20 cellular contexts compared by ENCODE assay signal in the genomic region with DNA sequence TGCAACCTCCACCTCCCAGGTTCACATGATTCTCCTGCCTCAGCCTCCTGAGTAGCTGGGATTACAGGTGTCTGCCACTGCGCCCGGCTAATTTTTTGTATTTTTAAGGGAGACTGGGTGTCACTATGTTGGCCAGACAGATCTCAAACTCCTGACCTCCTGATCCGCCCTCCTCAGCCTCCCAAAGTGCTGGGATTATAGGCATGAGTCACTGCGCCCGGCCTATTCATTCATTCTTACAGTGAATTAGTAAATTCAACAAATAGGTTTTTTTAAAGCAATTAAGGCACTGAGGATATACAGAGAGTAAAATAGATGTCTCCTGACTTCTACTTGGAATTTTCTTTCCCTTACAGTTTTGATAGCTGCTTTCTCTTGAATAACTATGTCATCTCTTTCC. TPM values are rescaled to one million over a fixed set of nuclear protein-coding genes. Genes with fewer than 3 reads are reported as not detected.
"Had no signal": no experiment of that assay in that cellular context is flagged by ENCODE, and none has a peak within 500 bp of the region (broad histone marks: within the 10 kb centered on the region; RNA-seq: fewer than 3 reads in every experiment).

No MANE protein-coding gene starts in this region.

- H3K4me1 ChIP-seq: uterus had no signal

- H3K9me3 ChIP-seq: esophagus squamous epithelium, gastroesophageal sphincter, sigmoid colon, uterus had no signal

- H3K27ac ChIP-seq: esophagus squamous epithelium, gastroesophageal sphincter, sigmoid colon, uterus had no signal

- H3K27me3 ChIP-seq: esophagus squamous epithelium, gastroesophageal sphincter, sigmoid colon, uterus had no signal

- H3K36me3 ChIP-seq: uterus had no signal

- H3K4me3 ChIP-seq: esophagus squamous epithelium, gastroesophageal sphincter, sigmoid colon, uterus had no signal

- FAIRE-seq: islet of Langerhans had no signal

- DNase-seq: activated CD4-positive, alpha-beta memory T cell treated with anti-CD3 and anti-CD28 coated beads for 36 hours; activated CD4-positive, alpha-beta T cell treated with anti-CD3 and anti-CD28 coated beads for 48 hours; activated effector memory CD4-positive, alpha-beta T cell treated with anti-CD3 and anti-CD28 coated beads, Interleukin-2, amount 50 U/mL, for 16 hours; activated naive CD4-positive, alpha-beta T cell treated with anti-CD3 and anti-CD28 coated beads, Interleukin-2, amount 10 ng/mL, durations not matched to agents 7 days and 5 days; aorta; central memory CD4-positive, alpha-beta T cell; esophagus squamous epithelium; head of caudate nucleus; hypothalamus; sigmoid colon; stimulated activated CD4-positive, alpha-beta T cell treated with anti-CD3 and anti-CD28 coated beads, Interleukin-2, amount 100 ng/mL, for 48 hours; stimulated activated CD8-positive, alpha-beta memory T cell treated with anti-CD3 and anti-CD28 coated beads, Interleukin-4, amount 100 ng/mL, for 48 hours; stimulated activated naive B cell treated with anti-CD40 and anti-IgM and Interleukin-4, amounts not matched to agents 10 μg/mL and 1 μg/mL and 100 μg/mL, for 72 hours; T1000; trophoblast cell; uterus had no signal

RNA-seq across cellular contexts. Expression of a gene that starts 46.9 kb away (rescaled TPM):
- total RNA-seq: activated CD4-positive, alpha-beta memory T cell treated with anti-CD3 and anti-CD28 coated beads for 36 hours; aorta; mononuclear cell; T-helper 1 cell treated with Interleukin-12 subunit alpha and Interleukin-12 subunit beta and Interleukin-4 antibody, amounts not matched to agents 30 ng/mL and 1 ng/mL, for 36 hours had no signal
